Comparison of ENCODE assay signal across 9 cellular contexts in genomic region chr1:219188331-219188803, GRCh38. TPM values are rescaled to one million over a fixed set of nuclear protein-coding genes. Genes with fewer than 3 reads are reported as not detected.
DNase-seq lines count a peak whose midpoint lies in the region; ATAC-seq and TF ChIP-seq lines count a peak whose summit lies in the region.
"Had no signal": no experiment of that assay in that cellular context is flagged by ENCODE, and none has a peak within 500 bp of the region (broad histone marks: within the 10 kb centered on the region; RNA-seq: fewer than 3 reads in every experiment).

No MANE protein-coding gene starts in this region.

- no peak for TF ChIP-seq POLR2A in spleen (IDR thresholded peaks at IDR 0.05)

- peaks cover 32% of the 10 kb centered on the region for H3K4me1 Mint-ChIP-seq in brain

- POLR2A ChIA-PET in HEK293T (lab: Yijun Ruan, JAX): interaction anchor here (0.6 to 1.1 kb wide), 2 partner anchors 14 to 15 kb away, joined by 3 to 5 read pairs; partner anchors contain the start of gene LYPLAL1

- intact Hi-C loops in heart right ventricle (cut with DNase I) (no loop called here), Right ventricle myocardium superior (cut with DNase I) (no loop called here), spleen (cut with DNase I; ENCODE audit: low total_unique reads) (no loop called here)

- H3K27me3 ChIP-seq in heart right ventricle: no peaks in the 10 kb centered on the region
- H3K27me3 ChIP-seq in spleen (replicated peaks in 1 of 7): no peaks in the 10 kb centered on the region

- H3K9me3 ChIP-seq in heart right ventricle: peaks cover 0 to 22% (median 0%) of the 10 kb centered on the region in 11 donors
- H3K9me3 ChIP-seq in spleen: peaks cover 0 to 8% (median 2%) of the 10 kb centered on the region in 8 donors

- 57 to 61% methylated on average over 3 of the region's 3 CpGs for WGBS in heart right ventricle, 2 donors
- 53 to 63% (median 58%) methylated on average over 3 of the region's 3 CpGs for WGBS in spleen, 5 donors

- H3K36me3 Mint-ChIP-seq in brain: peaks cover 64% of the 10 kb centered on the region

- H3K36me3 ChIP-seq in heart right ventricle: peaks cover 0 to 32% (median 0%) of the 10 kb centered on the region in 9 donors
- H3K36me3 ChIP-seq in spleen: peaks cover 0 to 12% (median 0%) of the 10 kb centered on the region in 6 donors

- H3K4me3 ChIP-seq in heart right ventricle: no peak overlapping the region
- no peak overlapping the region for H3K4me3 ChIP-seq in spleen

- H3K4me1 ChIP-seq in heart right ventricle: peaks cover 0 to 70% (median 37%) of the 10 kb centered on the region in 9 donors
- H3K4me1 ChIP-seq in spleen: peaks cover 0 to 40% (median 23%) of the 10 kb centered on the region in 6 donors

- DNase-seq in heart right ventricle (no peak), Right ventricle myocardium superior (no peak), ecto neural progenitor cell (ENCODE audit: low spot score) (no peak), HEK293T (ENCODE audit: extremely low spot score) (no peak), amygdala (lab: John Stamatoyannopoulos, UW) (no peak), spleen (no peak)
- DNase-seq: DND-41 had no signal

- peak overlapping the region in 1 of 5 experiments; percentile 44 for H3K4me3 Mint-ChIP-seq in brain

- no peak for TF ChIP-seq CTCF in heart right ventricle (IDR thresholded peaks at IDR 0.05)
- no peak for TF ChIP-seq CTCF in brain (conservative IDR thresholded peaks at IDR 0.05)
- TF ChIP-seq CTCF in spleen (IDR thresholded peaks at IDR 0.05 in 8 of 11, conservative IDR thresholded peaks at IDR 0.05 in 3 of 11): no peak

- CTCF ChIA-PET in HEK293T (lab: Yijun Ruan, JAX): interaction anchor here (0.6 kb wide), 1 partner anchor 474 kb away, joined by 8 read pairs; no protein-coding TSS in a partner anchor

- H3K27ac Mint-ChIP-seq in brain: peak overlapping the region in 3 of 5 experiments; percentile 7 to 58 (median 58)

- no peaks in the 10 kb centered on the region for H3K27me3 Mint-ChIP-seq in brain

- peak overlapping the region in 9 of 10 donors; percentile 2 to 69 (median 61) for H3K27ac ChIP-seq in heart right ventricle
- H3K27ac ChIP-seq in spleen: peak overlapping the region in 2 of 8 donors; percentile 26 to 28

- H3K9me3 Mint-ChIP-seq in brain: peaks cover 0 to 23% (median 17%) of the 10 kb centered on the region in 5 experiments

- peak in 4 of 8 donors; percentile 13 to 49 (median 40) for ATAC-seq in heart right ventricle
- ATAC-seq in Right ventricle myocardium superior (ENCODE audit: poor library complexity): no peak
- ATAC-seq in HG03175 (IDR thresholded peaks at IDR 0.05; ENCODE audit: unreplicated experiment): peak; percentile 44

TF ChIP-seq in HEK293T, 16 proteins besides CTCF, POLR2A, EP300 and RAD21:
- TF ChIP-seq HDGF (IDR thresholded peaks at IDR 0.05; ENCODE audit: borderline replicate concordance): no peak
- no peak for TF ChIP-seq SUZ12 (IDR thresholded peaks at IDR 0.05)
- TF ChIP-seq ARNT (IDR thresholded peaks at IDR 0.05): no peak
- TF ChIP-seq ELF4 (IDR thresholded peaks at IDR 0.05): no peak
- no peak for TF ChIP-seq TARDBP (IDR thresholded peaks at IDR 0.05)
- TF ChIP-seq LEF1 (IDR thresholded peaks at IDR 0.05; ENCODE audit: borderline replicate concordance): no peak
- TF ChIP-seq NFRKB (IDR thresholded peaks at IDR 0.05): no peak
- no peak for TF ChIP-seq FOXM1 (IDR thresholded peaks at IDR 0.05; ENCODE audit: borderline replicate concordance)
- no peak for TF ChIP-seq PKNOX1 (IDR thresholded peaks at IDR 0.05)
- no peak for TF ChIP-seq FOXK2 (IDR thresholded peaks at IDR 0.05)
- TF ChIP-seq SP1 (IDR thresholded peaks at IDR 0.05): no peak

RNA-seq across cellular contexts. Expression of gene LYPLAL1, which starts 14.7 kb away (rescaled TPM):
- 100 to 1,000 TPM in 7 of 10 donors, 10 to 100 TPM in 3; 65.9 to 186 (median 120) TPM for total RNA-seq in heart right ventricle
- 10 to 100 TPM; 22.2 to 93.3 TPM for polyA plus RNA-seq in heart right ventricle
- 72.2 TPM for total RNA-seq in Right ventricle myocardium superior
- polyA plus RNA-seq in brain (ENCODE audit: insufficient read depth, low read depth, low replicate concordance): 21.0 TPM
- total RNA-seq in spleen: 10 to 100 TPM; 13.6 to 31.9 (median 27.8) TPM
- polyA plus RNA-seq in spleen: 10 to 100 TPM; 26.0 to 42.5 (median 30.3) TPM
